25 cellular contexts compared by ENCODE assay signal in genomic region chr3:58198362-58198761, GRCh38. TPM values are rescaled to one million over a fixed set of nuclear protein-coding genes. Genes with fewer than 3 reads are reported as not detected.
DNase-seq lines count a peak whose midpoint lies in the region; ATAC-seq, FAIRE-seq and TF ChIP-seq lines count a peak whose summit lies in the region.
"Had no signal": no experiment of that assay in that cellular context is flagged by ENCODE, and none has a peak within 500 bp of the region (broad histone marks: within the 10 kb centered on the region; RNA-seq: fewer than 3 reads in every experiment).

No MANE protein-coding gene starts in this region.

- intact Hi-C loops in OCI-LY7 (cut with micrococcal nuclease; ENCODE audit: unreplicated experiment) = no loop called here
- intact Hi-C loops in esophagus muscularis mucosa (cut with DNase I) = no loop called here
- intact Hi-C loops in gastrocnemius medialis (cut with DNase I; ENCODE audit: low total_unique reads) = no loop called here
- intact Hi-C loops in PC-9 (cut with micrococcal nuclease; ENCODE audit: unreplicated experiment) = no loop called here

- 85% methylated on average over 8 of the region's 8 CpGs for WGBS in esophagus muscularis mucosa

- peaks cover 26% of the 10 kb centered on the region for H3K4me1 ChIP-seq in OCI-LY7 (ENCODE audit: insufficient read depth, low read length, poor library complexity, severe bottlenecking)
- peaks cover 0 to 31% (median 14%) of the 10 kb centered on the region in 4 donors for H3K4me1 ChIP-seq in esophagus muscularis mucosa
- H3K4me1 ChIP-seq in gastrocnemius medialis = peaks cover 0 to 13% of the 10 kb centered on the region in 2 donors
- H3K4me1 ChIP-seq in PC-9 (replicated peaks; ENCODE audit: insufficient read depth) = no peaks in the 10 kb centered on the region

- CTCF ChIA-PET in OCI-LY7 (lab: Charles Lee; ENCODE audit: unreplicated experiment) = no interaction called here
- CTCF ChIA-PET in PC-9 (lab: Charles Lee) = no interaction called here

- H4K20me1 ChIP-seq in OCI-LY7 (ENCODE audit: insufficient read depth, low read length) (no peaks in the 10 kb centered on the region), PC-9 (ENCODE audit: insufficient read depth) (no peaks in the 10 kb centered on the region)

- H3K36me3 ChIP-seq in OCI-LY7 (ENCODE audit: insufficient read depth, low read length) (no peaks in the 10 kb centered on the region), esophagus muscularis mucosa (no peaks in the 10 kb centered on the region), gastrocnemius medialis (no peaks in the 10 kb centered on the region), WERI-Rb-1 (no peaks in the 10 kb centered on the region), PC-9 (ENCODE audit: low read depth) (no peaks in the 10 kb centered on the region)
- H3K36me3 ChIP-seq: MG63 had no signal

- H3K27ac ChIP-seq in OCI-LY7 (ENCODE audit: low read depth, low read length, poor library complexity, severe bottlenecking) (no peak overlapping the region), esophagus muscularis mucosa (replicated peaks in 1 of 4) (peak overlapping the region; percentile 23 to 58 (median 46)), gastrocnemius medialis (peak overlapping the region; percentile 40 to 71 (median 55)), WERI-Rb-1 (no peak overlapping the region), PC-9 (no peak overlapping the region)
- H3K27ac ChIP-seq: hepatocyte had no signal

- DNase-seq in GM19239 (ENCODE audit: insufficient read length, low spot score) = no peak
- DNase-seq in OCI-LY7 (ENCODE audit: low spot score) = no peak
- no peak for DNase-seq in esophagus muscularis mucosa (ENCODE audit: extremely low spot score)
- DNase-seq in gastrocnemius medialis = no peak
- DNase-seq in WERI-Rb-1 = no peak
- no peak for DNase-seq in DMS 273 (lab: John Stamatoyannopoulos, UW; ENCODE audit: unreplicated experiment)
- no peak for DNase-seq in PC-9
- DNase-seq: activated CD4-positive, alpha-beta T cell treated with anti-CD3 and anti-CD28 coated beads, Interleukin-2, amount 50 U/mL, for 1 hour; activated CD8-positive, alpha-beta memory T cell treated with anti-CD3 and anti-CD28 coated beads, Interleukin-2, amount 50 U/mL, for 4 hours; activated effector memory CD4-positive, alpha-beta T cell treated with anti-CD3 and anti-CD28 coated beads, Interleukin-2, amount 50 U/mL, for 16 hours; amniotic stem cell; DND-41; effector CD8-positive, alpha-beta T cell; MG63; NCI-H1436 treated with DMSO at 0.1 percent for 48 hours; NCI-H69; SHP77 treated with DMSO at 0.1 percent for 48 hours; small intestine; stimulated activated CD4-positive, alpha-beta T cell treated with anti-CD3 and anti-CD28 coated beads, Interleukin-2, amount 100 ng/mL, for 48 hours; T-cell; trophoblast cell had no signal

- H3K4me3 ChIP-seq in OCI-LY7 (ENCODE audit: low read depth, low read length, poor library complexity, severe bottlenecking) (no peak overlapping the region), esophagus muscularis mucosa (no peak overlapping the region), gastrocnemius medialis (no peak overlapping the region), WERI-Rb-1 (ENCODE audit: low read depth, low read length) (no peak overlapping the region), PC-9 (no peak overlapping the region)
- H3K4me3 ChIP-seq: hepatocyte, MG63 had no signal

- H3K27me3 ChIP-seq in esophagus muscularis mucosa (no peaks in the 10 kb centered on the region), gastrocnemius medialis (no peaks in the 10 kb centered on the region), WERI-Rb-1 (ENCODE audit: insufficient read depth, low read depth, severe bottlenecking) (no peaks in the 10 kb centered on the region), PC-9 (ENCODE audit: insufficient read depth, low read depth) (no peaks in the 10 kb centered on the region)
- H3K27me3 ChIP-seq: hepatocyte, MG63 had no signal

- H3K9me2 ChIP-seq in OCI-LY7 (ENCODE audit: insufficient read depth, low read length) = no peaks in the 10 kb centered on the region
- no peaks in the 10 kb centered on the region for H3K9me2 ChIP-seq in PC-9 (ENCODE audit: insufficient read depth)

- in situ Hi-C loops in gastrocnemius medialis (cut with MboI; ENCODE audit: low sequenced_read_pairs in 4 of 4) = loop anchor here in 1 of 4 donors (25.0 kb wide), 1 partner anchor 339 kb away; the partner anchor contains the start of gene ACOX2

- no peak for TF ChIP-seq POLR2A in esophagus muscularis mucosa (IDR thresholded peaks at IDR 0.05; ENCODE audit: low read depth)
- TF ChIP-seq POLR2A in gastrocnemius medialis (IDR thresholded peaks at IDR 0.05) = no peak

- H2AFZ ChIP-seq in OCI-LY7 (ENCODE audit: low read length) = peak overlapping the region; percentile 18; the same call in 1 of the 2 replicates
- H2AFZ ChIP-seq in PC-9 = no peak overlapping the region
- H2AFZ ChIP-seq: hepatocyte had no signal

- H3K9me3 ChIP-seq in OCI-LY7 (ENCODE audit: low read length) = peaks cover 6% of the 10 kb centered on the region; the same call in 1 of the 2 replicates
- H3K9me3 ChIP-seq in esophagus muscularis mucosa = no peaks in the 10 kb centered on the region
- H3K9me3 ChIP-seq in gastrocnemius medialis = no peaks in the 10 kb centered on the region
- H3K9me3 ChIP-seq in WERI-Rb-1 (ENCODE audit: severe bottlenecking) = peaks cover 3% of the 10 kb centered on the region
- no peaks in the 10 kb centered on the region for H3K9me3 ChIP-seq in PC-9 (ENCODE audit: insufficient read depth, low read depth)
- H3K9me3 ChIP-seq: MG63 had no signal

- peak; percentile 4 for FAIRE-seq in GM19239 (lab: Jason Lieb, UNC)
- FAIRE-seq: H1, keratinocyte, small intestine, TTC549 had no signal

- TF ChIP-seq EP300 in esophagus muscularis mucosa (IDR thresholded peaks at IDR 0.05) = no peak

- TF ChIP-seq CTCF in OCI-LY7 (conservative IDR thresholded peaks at IDR 0.05; ENCODE audit: low read length) (no peak), esophagus muscularis mucosa (IDR thresholded peaks at IDR 0.05) (no peak), gastrocnemius medialis (IDR thresholded peaks at IDR 0.05 in 4 of 5, conservative IDR thresholded peaks at IDR 0.05 in 1 of 5) (no peak), WERI-Rb-1 (IDR thresholded peaks at IDR 0.05; ENCODE audit: low read depth, low read length) (no peak), PC-9 (conservative IDR thresholded peaks at IDR 0.05) (no peak)

- no peak overlapping the region for H3K4me2 ChIP-seq in OCI-LY7 (ENCODE audit: low read length)
- no peak overlapping the region for H3K4me2 ChIP-seq in PC-9
- H3K4me2 ChIP-seq: hepatocyte had no signal

- H3K79me2 ChIP-seq in OCI-LY7 (ENCODE audit: insufficient read depth, low read depth, low read length) (no peaks in the 10 kb centered on the region), PC-9 (ENCODE audit: low read depth) (no peaks in the 10 kb centered on the region)
- H3K79me2 ChIP-seq: hepatocyte had no signal

- BruUV-seq in OCI-LY7 (replicated peaks; lab: Mats Ljungman, UMichigan) = no TSS peak
- no TSS peak for BruUV-seq in PC-9 (replicated peaks; lab: Mats Ljungman, UMichigan)

- POLR2A ChIA-PET in OCI-LY7 (lab: Charles Lee) = interaction anchor here (0.6 to 0.7 kb wide), 2 partner anchors 14 to 115 kb away, joined by 3 to 5 read pairs; no protein-coding TSS in a partner anchor
- POLR2A ChIA-PET in PC-9 (lab: Charles Lee; ENCODE audit: unreplicated experiment) = interaction anchor here (0.5 kb wide), 1 partner anchor 228 kb away, joined by 4 read pairs; no protein-coding TSS in a partner anchor

- H3F3A ChIP-seq in PC-9 (ENCODE audit: insufficient read depth, low read depth) = no peaks in the 10 kb centered on the region

- no peak for ATAC-seq in gastrocnemius medialis
- ATAC-seq: T-cell had no signal

RNA-seq across cellular contexts. Expression of gene DNASE1L3, which starts 12.4 kb away (rescaled TPM):
- total RNA-seq in OCI-LY7 (2014; rRNA removed; shearing (Covaris generic)) = not detected in 2 replicates
- total RNA-seq in OCI-LY7 (2022) (0.61 and 1.3 TPM in 2 replicates), esophagus muscularis mucosa (1 to 10 TPM in 2 of 4 donors, under 1 TPM in 1, not detected in 1; 0.80 to 2.9 (median 2.2) TPM), gastrocnemius medialis (under 1 TPM in 2 of 4 donors, not detected in 2; 0.29 to 0.42 TPM), PC-9 (2021) (not detected in 2 replicates)
- total RNA-seq: H1 had no signal

RNA-seq across cellular contexts. Expression of gene ABHD6, which starts 39.2 kb away (rescaled TPM):
- total RNA-seq in OCI-LY7 (2014; rRNA removed; shearing (Covaris generic)) = 5.8 TPM in 2 replicates
- total RNA-seq in OCI-LY7 (2022) (8.9 and 10.7 TPM in 2 replicates), esophagus muscularis mucosa (10 to 100 TPM; 13.1 to 20.3 (median 17.9) TPM), gastrocnemius medialis (10 to 100 TPM in 2 of 4 donors, 1 to 10 TPM in 2; 5.8 to 14.0 (median 9.6) TPM), PC-9 (2021) (6.5 and 6.7 TPM in 2 replicates)

Comparison
In these comparisons a context has a peak if more than half of its experiments do, and no peak if none do; other contexts are left out.
1. H3K27ac ChIP-seq: peak in esophagus muscularis mucosa (4 of 4) and gastrocnemius medialis (4 of 4); none in OCI-LY7 (single experiment), WERI-Rb-1 (single experiment) and PC-9 (single experiment).